In the genomic region with DNA sequence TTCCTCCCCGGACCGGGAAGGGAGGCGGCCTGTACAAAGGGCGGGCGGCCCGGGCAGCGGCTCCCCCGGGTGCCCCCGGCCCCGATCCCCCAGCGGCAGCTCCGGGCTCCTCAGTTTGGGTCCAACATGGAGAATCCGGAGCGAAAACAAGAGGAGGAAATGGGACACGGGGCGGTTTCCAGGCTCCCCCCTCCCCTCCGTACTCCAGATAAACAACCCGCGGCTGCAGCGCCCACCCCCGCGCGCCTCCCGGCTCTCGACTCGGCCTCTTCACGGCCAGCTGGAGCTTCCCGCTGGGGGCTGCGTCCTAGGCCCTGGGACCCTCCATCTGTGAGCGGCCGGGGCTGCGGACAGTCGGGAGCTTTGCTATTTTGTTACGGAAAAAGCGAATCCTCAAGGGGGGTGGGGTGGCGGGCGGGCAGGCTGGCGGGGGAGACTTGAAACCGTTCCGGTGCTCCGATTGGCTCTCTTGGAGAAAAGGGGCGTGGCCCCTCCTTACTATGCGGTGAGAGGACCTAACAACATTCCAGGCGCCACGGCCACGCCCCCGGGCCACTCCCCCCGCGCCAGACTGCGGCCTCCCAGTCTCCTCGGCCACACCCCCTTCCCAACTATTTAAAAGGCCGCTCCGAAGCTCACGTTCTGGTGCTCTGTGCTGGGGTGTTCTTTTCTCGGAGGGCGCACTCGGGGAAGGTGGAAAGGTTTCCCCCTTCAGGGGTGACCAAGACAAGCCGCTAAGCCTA, we compare ENCODE assay signal across 8 cellular contexts. TPM values are rescaled to one million over a fixed set of nuclear protein-coding genes. Genes with fewer than 3 reads are reported as not detected.
A peak's percentile ranks its signal among the peaks of the same experiment; 100 is the strongest.
DNase-seq lines count a peak whose midpoint lies in the region; ATAC-seq, FAIRE-seq and TF ChIP-seq lines count a peak whose summit lies in the region.

A gene with protein sequence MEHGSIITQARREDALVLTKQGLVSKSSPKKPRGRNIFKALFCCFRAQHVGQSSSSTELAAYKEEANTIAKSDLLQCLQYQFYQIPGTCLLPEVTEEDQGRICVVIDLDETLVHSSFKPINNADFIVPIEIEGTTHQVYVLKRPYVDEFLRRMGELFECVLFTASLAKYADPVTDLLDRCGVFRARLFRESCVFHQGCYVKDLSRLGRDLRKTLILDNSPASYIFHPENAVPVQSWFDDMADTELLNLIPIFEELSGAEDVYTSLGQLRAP (minus strand): TSS at position 153 of the 743 bp plus-strand sequence. CDS start 294 bp downstream, outside the sequence.

- intact Hi-C loops in activated B cell treated with CpG ODN at 0.5 μM for 24 hours (cut with micrococcal nuclease): loop anchor here (1.0 to 5.0 kb wide), 4 partner anchors 8 to 369 kb away; partner anchors contain the start of gene ARHGAP9

- H3K27ac ChIP-seq in 22Rv1 (peak within 1 kb of the TSS; percentile 91), small intestine (ENCODE audit: low read depth in 1 of 2, low read length in 1 of 2) (peak within 1 kb of the TSS; percentile 90 to 99)

- H3K4me1 Mint-ChIP-seq in activated B cell treated with CpG ODN at 0.5 μM for 24 hours: peaks cover 45% of the 10 kb centered on the region

- POLR2A ChIA-PET in activated B cell treated with CpG ODN at 0.5 μM for 24 hours (lab: Charles Lee): interaction anchor here (0.7 to 6.7 kb wide), 9 partner anchors 10 to 102 kb away, joined by 3 to 122 read pairs (median 11); partner anchors contain the start of genes ATP23, EEF1AKMT3, METTL1 and TSPAN31

- H3K36me3 ChIP-seq in small intestine (ENCODE audit: control insufficient read depth in 2 of 2, insufficient read depth in 2 of 2, low read length in 2 of 2): no peaks in the 10 kb centered on the region

- ATAC-seq in GM18867 (IDR thresholded peaks at IDR 0.05; ENCODE audit: unreplicated experiment) (peak; percentile 42), HG03159 (IDR thresholded peaks at IDR 0.05; ENCODE audit: unreplicated experiment) (peak; percentile 26), activated B cell treated with CpG ODN at 0.5 μM for 24 hours (ENCODE audit: low read depth) (peak; percentile 47)

- peaks cover 6% of the 10 kb centered on the region for H3K36me3 Mint-ChIP-seq in activated B cell treated with CpG ODN at 0.5 μM for 24 hours (ENCODE audit: low read depth)

- peak within 1 kb of the TSS; percentile 86 for H3K4me3 Mint-ChIP-seq in activated B cell treated with CpG ODN at 0.5 μM for 24 hours

- H3K4me1 ChIP-seq in small intestine (ENCODE audit: control insufficient read depth in 2 of 2, insufficient read depth in 1 of 2, low read depth in 1 of 2, low read length in 1 of 2): peaks cover 6 to 14% of the 10 kb centered on the region in 2 donors

- CTCF ChIA-PET in activated B cell treated with CpG ODN at 0.5 μM for 24 hours (lab: Charles Lee): interaction anchor here (1.1 to 1.9 kb wide), 3 partner anchors 50 to 58 kb away, joined by 3 to 10 read pairs (median 7); no protein-coding TSS in a partner anchor

- no peaks in the 10 kb centered on the region for H3K27me3 ChIP-seq in small intestine (ENCODE audit: control insufficient read depth in 2 of 2, insufficient read depth in 2 of 2, low read length in 2 of 2)

- no peak for FAIRE-seq in small intestine (lab: Jason Lieb, UNC)

- no peaks in the 10 kb centered on the region for H3K9me3 ChIP-seq in small intestine (ENCODE audit: control insufficient read depth, low read depth)

- peak within 1 kb of the TSS; percentile 85 for H3K27ac Mint-ChIP-seq in activated B cell treated with CpG ODN at 0.5 μM for 24 hours

- 0 to 1% (median 0%) methylated on average over 41 to 58 of the region's 58 CpGs for WGBS in small intestine, 3 donors

- no peaks in the 10 kb centered on the region for H3K9me3 Mint-ChIP-seq in activated B cell treated with CpG ODN at 0.5 μM for 24 hours

- H3K27me3 Mint-ChIP-seq in activated B cell treated with CpG ODN at 0.5 μM for 24 hours: peaks cover 8% of the 10 kb centered on the region

- TF ChIP-seq CTCF in 22Rv1 (IDR thresholded peaks at IDR 0.05) (no peak), activated B cell treated with CpG ODN at 0.5 μM for 24 hours (IDR thresholded peaks at IDR 0.05) (no peak), cardiac fibroblast (IDR thresholded peaks at IDR 0.05; ENCODE audit: low read depth, low read length) (no peak)

- peak; percentile 97 for DNase-seq in NCI-H345 treated with DMSO at 0.1 percent for 48 hours (lab: John Stamatoyannopoulos, UW; ENCODE audit: unreplicated experiment)
- DNase-seq in activated B cell treated with CpG ODN at 0.5 μM for 24 hours: peak; percentile 81
- peak; percentile 99 to 100 for DNase-seq in cardiac fibroblast (ENCODE audit: low read depth in 2 of 2)
- DNase-seq in iPS-NIHi11 (ENCODE audit: low spot score): peak; percentile 99
- peak; percentile 98 for DNase-seq in small intestine

- H3K4me3 ChIP-seq in cardiac fibroblast (replicated peaks in 1 of 2; ENCODE audit: low read depth in 2 of 2, low read length in 2 of 2) (peak within 1 kb of the TSS; percentile 99 to 100), small intestine (ENCODE audit: low read depth in 1 of 2, low read length in 2 of 2) (peak within 1 kb of the TSS; percentile 97 to 99)

RNA-seq across cellular contexts. Expression of the gene that starts here (rescaled TPM):
- 73.2 and 81.5 TPM in 2 replicates for total RNA-seq in activated B cell treated with CpG ODN at 0.5 μM for 24 hours
- 10 to 100 TPM; 35.1 to 58.1 (median 45.4) TPM for polyA plus RNA-seq in small intestine

Comparison
In these comparisons a context has a peak if more than half of its experiments do, and no peak if none do; other contexts are left out.
1. Peak in every context shown above with its lines: DNase-seq, ATAC-seq, H3K4me3 ChIP-seq and H3K27ac ChIP-seq.